Comparison of ENCODE assay signal across 8 cellular contexts in genomic region chr11:86041975-86042378, GRCh38. TPM values are rescaled to one million over a fixed set of nuclear protein-coding genes. Genes with fewer than 3 reads are reported as not detected.
DNase-seq lines count a peak whose midpoint lies in the region; ATAC-seq and TF ChIP-seq lines count a peak whose summit lies in the region.

No MANE protein-coding gene starts in this region.

- DNase-seq in NCI-H2029 (lab: John Stamatoyannopoulos, UW) (peak; percentile 74), T-helper 22 cell (ENCODE audit: low read depth) (peak; percentile 28), lung (ENCODE audit: low spot score) (peak; percentile 74)
- DNase-seq in effector CD4-positive, alpha-beta T cell: peak; percentile 43

- H4K20me1 ChIP-seq in BLaER1 treated with 17β-estradiol and CSF1 and Interleukin-3, amounts not matched to agents 10 nM and 100 nM: peaks cover 76 to 100% (median 97%) of the 10 kb centered on the region in 11 experiments

- peak; percentile 70 for ATAC-seq in GM18502 (IDR thresholded peaks at IDR 0.05; ENCODE audit: poor library complexity, unreplicated experiment)
- ATAC-seq in HG02981 (IDR thresholded peaks at IDR 0.05; ENCODE audit: unreplicated experiment): peak; percentile 69
- ATAC-seq in lung (ENCODE audit: insufficient read depth, low FRiP score): peak; percentile 90

- peak; percentile 86 for TF ChIP-seq CTCF in lung (IDR thresholded peaks at IDR 0.05; ENCODE audit: control extremely low read depth, extremely low read depth)

- peaks cover 0 to 32% (median 23%) of the 10 kb centered on the region in 11 experiments; a peak in 16 of 22 replicates for H3K36me3 ChIP-seq in BLaER1 treated with 17β-estradiol and CSF1 and Interleukin-3, amounts not matched to agents 10 nM and 100 nM
- no peaks in the 10 kb centered on the region for H3K36me3 ChIP-seq in lung (ENCODE audit: control insufficient read depth in 2 of 2, insufficient read depth in 2 of 2, low read length in 2 of 2)

- H3K27me3 ChIP-seq in BLaER1 treated with 17β-estradiol and CSF1 and Interleukin-3, amounts not matched to agents 10 nM and 100 nM: no peaks in the 10 kb centered on the region
- H3K27me3 ChIP-seq in lung (ENCODE audit: control insufficient read depth, insufficient read depth): no peaks in the 10 kb centered on the region

- H3K4me3 ChIP-seq in BLaER1 treated with 17β-estradiol and CSF1 and Interleukin-3, amounts not matched to agents 10 nM and 100 nM: no peak overlapping the region
- H3K4me3 ChIP-seq in lung: no peak overlapping the region

- peak overlapping the region in 3 of 11 experiments; percentile 40 to 50 (median 44); a peak in 4 of 22 replicates for H3K9ac ChIP-seq in BLaER1 treated with 17β-estradiol and CSF1 and Interleukin-3, amounts not matched to agents 10 nM and 100 nM

- 0 to 1% methylated on average over 2 of the region's 2 CpGs for WGBS in lung, 2 donors

- peak overlapping the region in 10 of 11 experiments; percentile 2 to 86 (median 27); a peak in 12 of 22 replicates for H3K4me2 ChIP-seq in BLaER1 treated with 17β-estradiol and CSF1 and Interleukin-3, amounts not matched to agents 10 nM and 100 nM

- H3K9me3 ChIP-seq in BLaER1 treated with 17β-estradiol and CSF1 and Interleukin-3, amounts not matched to agents 10 nM and 100 nM (replicated peaks in 1 of 11): no peaks in the 10 kb centered on the region
- H3K9me3 ChIP-seq in lung (ENCODE audit: control insufficient read depth in 2 of 2, insufficient read depth in 1 of 2, low read length in 1 of 2): no peaks in the 10 kb centered on the region

- H3K4me1 ChIP-seq in BLaER1 treated with 17β-estradiol and CSF1 and Interleukin-3, amounts not matched to agents 10 nM and 100 nM: peaks cover 12 to 82% (median 42%) of the 10 kb centered on the region in 10 experiments; a peak in 19 of 20 replicates
- peaks cover 6 to 42% of the 10 kb centered on the region in 2 donors for H3K4me1 ChIP-seq in lung (ENCODE audit: control insufficient read depth in 2 of 2, insufficient read depth in 2 of 2, low read length in 2 of 2)

- H3K27ac ChIP-seq in BLaER1 treated with 17β-estradiol and CSF1 and Interleukin-3, amounts not matched to agents 10 nM and 100 nM: peak overlapping the region in 6 of 11 experiments; percentile 13 to 60 (median 27); a peak in 6 of 22 replicates
- H3K27ac ChIP-seq in lung (ENCODE audit: low read depth in 1 of 2, low read length in 1 of 2) (no peak overlapping the region), temporal lobe (ENCODE audit: low read depth, low read length) (peak overlapping the region; percentile 27)

RNA-seq across cellular contexts. Expression of gene PICALM, which starts 26.9 kb away (rescaled TPM):
- 100 to 1,000 TPM; 162 to 454 TPM for total RNA-seq in lung
- 100 to 1,000 TPM in 1 of 2 donors, 10 to 100 TPM in 1; 56.8 to 142 TPM for polyA plus RNA-seq in lung
- total RNA-seq in temporal lobe: 676 TPM

Comparison
In these comparisons a context has a peak if more than half of its experiments do, and no peak if none do; other contexts are left out.
1. H3K27ac ChIP-seq: peak in BLaER1 treated with 17β-estradiol and CSF1 and Interleukin-3, amounts not matched to agents 10 nM and 100 nM (6 of 11) and temporal lobe (single experiment); none in lung (0 of 2).
2. Peak in every context shown above with its lines, with median percentiles within 50 percentile points of each other: ATAC-seq and DNase-seq.